Comparison of ENCODE assay signal across 1 cellular context in the genomic region with DNA sequence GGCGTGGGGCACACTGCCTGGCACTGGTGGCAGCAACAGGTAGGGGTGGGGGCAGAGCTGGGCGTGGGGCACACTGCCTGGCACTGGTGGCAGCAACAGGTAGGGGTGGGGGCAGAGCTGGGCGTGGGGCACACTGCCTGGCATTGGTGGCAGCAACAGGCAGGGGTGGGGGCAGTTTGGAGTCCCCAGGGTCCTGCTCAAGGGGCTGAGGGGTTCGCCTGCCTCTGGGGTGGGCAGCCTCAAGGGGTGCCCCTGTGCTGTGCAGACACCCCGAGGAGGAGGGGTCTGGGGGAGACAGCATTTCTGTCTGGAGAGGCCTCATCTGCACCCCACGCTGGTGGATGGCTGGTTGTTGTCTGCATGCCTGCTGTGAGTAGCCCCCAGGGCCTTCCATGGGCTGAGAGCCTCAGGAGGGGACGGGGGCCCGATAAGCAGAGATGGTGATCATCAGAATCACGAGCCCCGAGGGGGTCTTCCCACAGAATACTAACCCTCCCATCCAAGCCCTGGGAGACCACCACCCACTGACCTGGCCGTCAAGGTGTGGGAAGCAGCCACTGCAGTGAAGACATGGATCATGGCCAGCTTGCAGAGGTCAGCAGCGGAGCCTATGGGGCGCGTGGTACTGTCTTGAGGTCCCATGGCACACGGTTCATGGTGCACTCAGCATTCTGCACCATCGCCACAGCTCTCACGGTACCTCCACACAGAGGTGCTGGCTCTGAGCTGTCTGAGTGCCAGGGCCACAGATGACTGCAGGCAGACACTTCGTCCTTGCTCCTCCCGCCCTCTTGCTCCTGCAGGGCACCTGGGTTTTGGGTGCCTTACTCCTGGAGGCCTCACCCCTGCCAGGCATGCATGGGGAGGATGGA.
TF ChIP-seq lines count a peak whose summit lies in the region.

No MANE protein-coding gene starts in this region.

TF ChIP-seq in H1, 55 proteins besides CTCF, POLR2A, EP300 and RAD21:
- no peak for TF ChIP-seq ASH2L (IDR thresholded peaks at IDR 0.05; ENCODE audit: low read length)
- no peak for TF ChIP-seq NANOG (IDR thresholded peaks at IDR 0.05; ENCODE audit: insufficient read depth, low read depth, low read length, poor library complexity, severe bottlenecking)
- TF ChIP-seq RNF2 (IDR thresholded peaks at IDR 0.05; ENCODE audit: borderline replicate concordance, low read depth, low read length, missing control alignments, poor library complexity, severe bottlenecking) = no peak
- TF ChIP-seq KDM5A (IDR thresholded peaks at IDR 0.05; ENCODE audit: low read length) = no peak
- no peak for TF ChIP-seq YY1 (IDR thresholded peaks at IDR 0.05; ENCODE audit: low read depth, low read length)
- no peak for TF ChIP-seq FOSL1 (IDR thresholded peaks at IDR 0.05; ENCODE audit: insufficient read depth, low read depth, low read length)
- no peak for TF ChIP-seq BACH1 (IDR thresholded peaks at IDR 0.05; ENCODE audit: low read length)
- no peak for TF ChIP-seq CREB1 (IDR thresholded peaks at IDR 0.05)
- TF ChIP-seq HDAC6 (IDR thresholded peaks at IDR 0.05; ENCODE audit: low read depth, low read length) = no peak
- TF ChIP-seq TAF1 (IDR thresholded peaks at IDR 0.05; ENCODE audit: low read depth, low read length) = no peak
- TF ChIP-seq, protein P1, sequence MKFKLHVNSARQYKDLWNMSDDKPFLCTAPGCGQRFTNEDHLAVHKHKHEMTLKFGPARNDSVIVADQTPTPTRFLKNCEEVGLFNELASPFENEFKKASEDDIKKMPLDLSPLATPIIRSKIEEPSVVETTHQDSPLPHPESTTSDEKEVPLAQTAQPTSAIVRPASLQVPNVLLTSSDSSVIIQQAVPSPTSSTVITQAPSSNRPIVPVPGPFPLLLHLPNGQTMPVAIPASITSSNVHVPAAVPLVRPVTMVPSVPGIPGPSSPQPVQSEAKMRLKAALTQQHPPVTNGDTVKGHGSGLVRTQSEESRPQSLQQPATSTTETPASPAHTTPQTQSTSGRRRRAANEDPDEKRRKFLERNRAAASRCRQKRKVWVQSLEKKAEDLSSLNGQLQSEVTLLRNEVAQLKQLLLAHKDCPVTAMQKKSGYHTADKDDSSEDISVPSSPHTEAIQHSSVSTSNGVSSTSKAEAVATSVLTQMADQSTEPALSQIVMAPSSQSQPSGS (IDR thresholded peaks at IDR 0.05; ENCODE audit: low read length) = no peak
- TF ChIP-seq SP2 (IDR thresholded peaks at IDR 0.05; ENCODE audit: low read length) = no peak
- TF ChIP-seq POU5F1 (IDR thresholded peaks at IDR 0.05; ENCODE audit: low read depth, low read length) = no peak
- TF ChIP-seq KDM1A (IDR thresholded peaks at IDR 0.05; ENCODE audit: borderline replicate concordance, low read length) = no peak
- TF ChIP-seq TAF7 (optimal IDR thresholded peaks at IDR 0.05; ENCODE audit: borderline replicate concordance, low read depth, low read length) = no peak
- no peak for TF ChIP-seq RBBP5 (IDR thresholded peaks at IDR 0.05; ENCODE audit: borderline replicate concordance, low read depth, low read length)
- TF ChIP-seq CEBPB (IDR thresholded peaks at IDR 0.05; ENCODE audit: low read depth, low read length) = no peak
